In the genomic region with DNA sequence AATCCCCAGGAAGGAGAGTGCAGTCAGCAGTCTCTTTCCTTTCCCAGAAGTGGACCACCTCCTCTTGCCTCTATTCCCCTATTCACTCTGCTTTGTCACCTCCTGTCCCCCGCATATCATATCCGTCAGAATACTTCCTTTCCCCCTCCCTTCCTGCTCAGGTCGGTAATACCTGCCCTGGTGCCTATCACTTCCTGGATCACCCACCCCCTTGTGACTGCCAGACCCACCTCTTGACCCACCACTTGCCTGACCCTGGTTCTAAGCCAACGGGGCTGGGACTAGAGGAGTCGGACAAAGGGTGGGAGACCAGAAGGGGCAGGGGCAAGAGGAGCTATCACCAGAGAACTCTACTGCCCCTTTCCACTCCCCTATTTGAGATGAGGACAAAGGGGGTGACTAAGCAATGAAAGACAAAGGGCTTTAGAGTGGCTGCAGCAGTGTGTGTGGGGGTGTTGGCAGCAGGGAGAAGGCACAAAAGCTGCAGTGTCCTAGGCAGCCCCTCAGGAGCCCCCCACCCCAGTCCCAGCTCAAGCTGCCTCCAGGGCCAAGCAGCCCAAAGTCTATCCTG, we compare ENCODE assay signal across 2 cellular contexts.
TF ChIP-seq lines count a peak whose summit lies in the region.

No MANE protein-coding gene starts in this region.

TF ChIP-seq in IMR-90, 13 proteins besides CTCF, POLR2A, EP300 and RAD21:
- TF ChIP-seq CHD1 (IDR thresholded peaks at IDR 0.05; ENCODE audit: low read depth, low read length) = no peak
- TF ChIP-seq SMC3 (IDR thresholded peaks at IDR 0.05; ENCODE audit: low read depth, low read length) = no peak
- no peak for TF ChIP-seq MXI1 (IDR thresholded peaks at IDR 0.05; ENCODE audit: borderline replicate concordance, low read depth, low read length)
- no peak for TF ChIP-seq MAFK (IDR thresholded peaks at IDR 0.05; ENCODE audit: low read depth, low read length)
- TF ChIP-seq BHLHE40 (IDR thresholded peaks at IDR 0.05; ENCODE audit: low read depth, low read length) = no peak
- TF ChIP-seq RCOR1 (IDR thresholded peaks at IDR 0.05; ENCODE audit: insufficient replicate concordance, low read length) = no peak
- TF ChIP-seq, protein P1, sequence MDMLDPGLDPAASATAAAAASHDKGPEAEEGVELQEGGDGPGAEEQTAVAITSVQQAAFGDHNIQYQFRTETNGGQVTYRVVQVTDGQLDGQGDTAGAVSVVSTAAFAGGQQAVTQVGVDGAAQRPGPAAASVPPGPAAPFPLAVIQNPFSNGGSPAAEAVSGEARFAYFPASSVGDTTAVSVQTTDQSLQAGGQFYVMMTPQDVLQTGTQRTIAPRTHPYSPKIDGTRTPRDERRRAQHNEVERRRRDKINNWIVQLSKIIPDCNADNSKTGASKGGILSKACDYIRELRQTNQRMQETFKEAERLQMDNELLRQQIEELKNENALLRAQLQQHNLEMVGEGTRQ (IDR thresholded peaks at IDR 0.05; ENCODE audit: low read depth, low read length) = no peak
- no peak for TF ChIP-seq CEBPB (IDR thresholded peaks at IDR 0.05; ENCODE audit: low read depth, low read length)
- no peak for TF ChIP-seq RFX5 (IDR thresholded peaks at IDR 0.05; ENCODE audit: low read depth, low read length)
- no peak for TF ChIP-seq FOS (IDR thresholded peaks at IDR 0.05; ENCODE audit: low read depth, low read length)
- TF ChIP-seq, protein P2, sequence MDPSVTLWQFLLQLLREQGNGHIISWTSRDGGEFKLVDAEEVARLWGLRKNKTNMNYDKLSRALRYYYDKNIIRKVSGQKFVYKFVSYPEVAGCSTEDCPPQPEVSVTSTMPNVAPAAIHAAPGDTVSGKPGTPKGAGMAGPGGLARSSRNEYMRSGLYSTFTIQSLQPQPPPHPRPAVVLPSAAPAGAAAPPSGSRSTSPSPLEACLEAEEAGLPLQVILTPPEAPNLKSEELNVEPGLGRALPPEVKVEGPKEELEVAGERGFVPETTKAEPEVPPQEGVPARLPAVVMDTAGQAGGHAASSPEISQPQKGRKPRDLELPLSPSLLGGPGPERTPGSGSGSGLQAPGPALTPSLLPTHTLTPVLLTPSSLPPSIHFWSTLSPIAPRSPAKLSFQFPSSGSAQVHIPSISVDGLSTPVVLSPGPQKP (IDR thresholded peaks at IDR 0.05; ENCODE audit: borderline replicate concordance, low read depth, low read length) = no peak
- TF ChIP-seq NFE2L2 (IDR thresholded peaks at IDR 0.05; ENCODE audit: low read depth, low read length) = no peak
- no peak for TF ChIP-seq MAZ (IDR thresholded peaks at IDR 0.05; ENCODE audit: borderline replicate concordance, low read depth, low read length)

TF ChIP-seq in SK-N-SH, 30 proteins besides CTCF, POLR2A, EP300 and RAD21:
- TF ChIP-seq GABPA (IDR thresholded peaks at IDR 0.05; ENCODE audit: low read depth) = no peak
- TF ChIP-seq, protein P3, sequence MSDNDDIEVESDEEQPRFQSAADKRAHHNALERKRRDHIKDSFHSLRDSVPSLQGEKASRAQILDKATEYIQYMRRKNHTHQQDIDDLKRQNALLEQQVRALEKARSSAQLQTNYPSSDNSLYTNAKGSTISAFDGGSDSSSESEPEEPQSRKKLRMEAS (IDR thresholded peaks at IDR 0.05; ENCODE audit: low read depth) = no peak
- TF ChIP-seq RFX5 (IDR thresholded peaks at IDR 0.05; ENCODE audit: low read length) = no peak
- TF ChIP-seq, protein P4, sequence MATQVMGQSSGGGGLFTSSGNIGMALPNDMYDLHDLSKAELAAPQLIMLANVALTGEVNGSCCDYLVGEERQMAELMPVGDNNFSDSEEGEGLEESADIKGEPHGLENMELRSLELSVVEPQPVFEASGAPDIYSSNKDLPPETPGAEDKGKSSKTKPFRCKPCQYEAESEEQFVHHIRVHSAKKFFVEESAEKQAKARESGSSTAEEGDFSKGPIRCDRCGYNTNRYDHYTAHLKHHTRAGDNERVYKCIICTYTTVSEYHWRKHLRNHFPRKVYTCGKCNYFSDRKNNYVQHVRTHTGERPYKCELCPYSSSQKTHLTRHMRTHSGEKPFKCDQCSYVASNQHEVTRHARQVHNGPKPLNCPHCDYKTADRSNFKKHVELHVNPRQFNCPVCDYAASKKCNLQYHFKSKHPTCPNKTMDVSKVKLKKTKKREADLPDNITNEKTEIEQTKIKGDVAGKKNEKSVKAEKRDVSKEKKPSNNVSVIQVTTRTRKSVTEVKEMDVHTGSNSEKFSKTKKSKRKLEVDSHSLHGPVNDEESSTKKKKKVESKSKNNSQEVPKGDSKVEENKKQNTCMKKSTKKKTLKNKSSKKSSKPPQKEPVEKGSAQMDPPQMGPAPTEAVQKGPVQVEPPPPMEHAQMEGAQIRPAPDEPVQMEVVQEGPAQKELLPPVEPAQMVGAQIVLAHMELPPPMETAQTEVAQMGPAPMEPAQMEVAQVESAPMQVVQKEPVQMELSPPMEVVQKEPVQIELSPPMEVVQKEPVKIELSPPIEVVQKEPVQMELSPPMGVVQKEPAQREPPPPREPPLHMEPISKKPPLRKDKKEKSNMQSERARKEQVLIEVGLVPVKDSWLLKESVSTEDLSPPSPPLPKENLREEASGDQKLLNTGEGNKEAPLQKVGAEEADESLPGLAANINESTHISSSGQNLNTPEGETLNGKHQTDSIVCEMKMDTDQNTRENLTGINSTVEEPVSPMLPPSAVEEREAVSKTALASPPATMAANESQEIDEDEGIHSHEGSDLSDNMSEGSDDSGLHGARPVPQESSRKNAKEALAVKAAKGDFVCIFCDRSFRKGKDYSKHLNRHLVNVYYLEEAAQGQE (IDR thresholded peaks at IDR 0.05; ENCODE audit: low read depth, low read length) = no peak
- no peak for TF ChIP-seq SMC3 (IDR thresholded peaks at IDR 0.05; ENCODE audit: low read depth, low read length)
- TF ChIP-seq CHD2 (IDR thresholded peaks at IDR 0.05; ENCODE audit: low read length, partially characterized antibody) = no peak
- no peak for TF ChIP-seq POLR2AphosphoS5 (IDR thresholded peaks at IDR 0.05; ENCODE audit: low read depth, low read length)
- TF ChIP-seq, protein P5, sequence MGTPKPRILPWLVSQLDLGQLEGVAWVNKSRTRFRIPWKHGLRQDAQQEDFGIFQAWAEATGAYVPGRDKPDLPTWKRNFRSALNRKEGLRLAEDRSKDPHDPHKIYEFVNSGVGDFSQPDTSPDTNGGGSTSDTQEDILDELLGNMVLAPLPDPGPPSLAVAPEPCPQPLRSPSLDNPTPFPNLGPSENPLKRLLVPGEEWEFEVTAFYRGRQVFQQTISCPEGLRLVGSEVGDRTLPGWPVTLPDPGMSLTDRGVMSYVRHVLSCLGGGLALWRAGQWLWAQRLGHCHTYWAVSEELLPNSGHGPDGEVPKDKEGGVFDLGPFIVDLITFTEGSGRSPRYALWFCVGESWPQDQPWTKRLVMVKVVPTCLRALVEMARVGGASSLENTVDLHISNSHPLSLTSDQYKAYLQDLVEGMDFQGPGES (IDR thresholded peaks at IDR 0.05; ENCODE audit: low read depth, low read length) = no peak
- no peak for TF ChIP-seq RCOR1 (IDR thresholded peaks at IDR 0.05; ENCODE audit: low read length)
- TF ChIP-seq ELF1 (IDR thresholded peaks at IDR 0.05) = no peak
- no peak for TF ChIP-seq TAF1 (IDR thresholded peaks at IDR 0.05; ENCODE audit: borderline replicate concordance, low read depth, low read length)
- TF ChIP-seq, protein P6, sequence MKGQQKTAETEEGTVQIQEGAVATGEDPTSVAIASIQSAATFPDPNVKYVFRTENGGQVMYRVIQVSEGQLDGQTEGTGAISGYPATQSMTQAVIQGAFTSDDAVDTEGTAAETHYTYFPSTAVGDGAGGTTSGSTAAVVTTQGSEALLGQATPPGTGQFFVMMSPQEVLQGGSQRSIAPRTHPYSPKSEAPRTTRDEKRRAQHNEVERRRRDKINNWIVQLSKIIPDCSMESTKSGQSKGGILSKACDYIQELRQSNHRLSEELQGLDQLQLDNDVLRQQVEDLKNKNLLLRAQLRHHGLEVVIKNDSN (IDR thresholded peaks at IDR 0.05; ENCODE audit: borderline replicate concordance, low read depth) = no peak
